1 cellular context compared by ENCODE assay signal in the genomic region with DNA sequence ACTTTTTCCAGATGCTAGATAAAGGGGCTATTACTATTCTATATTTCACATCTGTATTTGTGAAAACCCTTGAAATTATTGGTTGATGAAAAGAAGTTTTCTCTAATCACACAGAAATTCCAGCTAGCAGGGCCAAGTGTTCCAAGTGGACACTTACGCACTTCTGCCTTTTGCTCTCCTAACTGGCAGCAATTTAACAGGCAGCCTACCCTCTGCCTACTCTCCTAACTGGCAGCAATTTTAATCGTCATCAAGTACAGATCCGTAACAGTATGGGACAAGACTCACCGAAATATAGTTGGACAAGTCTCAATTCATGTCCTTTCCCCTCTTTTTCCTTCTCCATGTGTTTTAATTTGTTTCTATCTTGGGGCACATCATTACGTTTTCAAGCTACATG.
TF ChIP-seq lines count a peak whose summit lies in the region.

No MANE protein-coding gene starts in this region.

TF ChIP-seq in GM23338, 12 proteins besides CTCF, POLR2A, EP300 and RAD21 (continued from another document):
- TF ChIP-seq ZNF331 (CRISPR knock-in tag; IDR thresholded peaks at IDR 0.05; ENCODE audit: low read depth) (no peak), ETS1 (IDR thresholded peaks at IDR 0.05) (no peak), ZNF114 (CRISPR knock-in tag; IDR thresholded peaks at IDR 0.05) (no peak), ZNF462 (CRISPR knock-in tag; IDR thresholded peaks at IDR 0.05) (no peak), POLR2AphosphoS5 (IDR thresholded peaks at IDR 0.05; ENCODE audit: low read depth) (no peak), EZH2 (IDR thresholded peaks at IDR 0.05; ENCODE audit: low read depth, unreplicated experiment) (no peak), STAT1 (IDR thresholded peaks at IDR 0.05; ENCODE audit: unreplicated experiment) (no peak), JUNB (IDR thresholded peaks at IDR 0.05; ENCODE audit: unreplicated experiment) (no peak)
